8 cellular contexts compared by ENCODE assay signal in genomic region chr12:6215932-6216494, GRCh38. TPM values are rescaled to one million over a fixed set of nuclear protein-coding genes. Genes with fewer than 3 reads are reported as not detected.
DNase-seq lines count a peak whose midpoint lies in the region; ATAC-seq and TF ChIP-seq lines count a peak whose summit lies in the region.

No MANE protein-coding gene starts in this region.

- no peaks in the 10 kb centered on the region for H3K9me3 ChIP-seq in mesodermal cell (ENCODE audit: control insufficient read depth, low read length)
- H3K9me3 ChIP-seq in uterus = no peaks in the 10 kb centered on the region

- TF ChIP-seq CTCF in AG09319 (IDR thresholded peaks at IDR 0.05; ENCODE audit: low read depth, low read length) = no peak
- no peak for TF ChIP-seq CTCF in coronary artery (IDR thresholded peaks at IDR 0.05)
- no peak for TF ChIP-seq CTCF in uterus (IDR thresholded peaks at IDR 0.05)

- H3K36me3 ChIP-seq in mesodermal cell (ENCODE audit: control insufficient read depth, insufficient read depth, low read length) (peaks cover 8% of the 10 kb centered on the region), uterus (no peaks in the 10 kb centered on the region)

- peak; percentile 90 for DNase-seq in AG09319 (ENCODE audit: extremely low read depth, low read depth)
- peak; percentile 84 for DNase-seq in NCI-H2029 (lab: John Stamatoyannopoulos, UW)
- peak; percentile 97 for DNase-seq in coronary artery (ENCODE audit: low spot score)
- peak; percentile 72 to 81 for DNase-seq in uterus
- no peak for DNase-seq in COR-L47 (lab: John Stamatoyannopoulos, UW)
- no peak for DNase-seq in NCI-H1092 (lab: John Stamatoyannopoulos, UW)

- H3K4me3 ChIP-seq in coronary artery = peak overlapping the region; percentile 56
- no peak overlapping the region for H3K4me3 ChIP-seq in mesodermal cell (ENCODE audit: extremely low read depth, insufficient read depth, low read length, poor library complexity, severe bottlenecking)
- no peak overlapping the region for H3K4me3 ChIP-seq in uterus

- peaks cover 33% of the 10 kb centered on the region for H3K4me1 ChIP-seq in mesodermal cell (ENCODE audit: control insufficient read depth, insufficient read depth, low read length, poor library complexity, severe bottlenecking)
- peaks cover 24 to 32% of the 10 kb centered on the region in 2 donors for H3K4me1 ChIP-seq in uterus

- 85 to 87% methylated on average over 5 of the region's 5 CpGs for WGBS in mesodermal cell (ENCODE audit: insufficient coverage in 2 of 2), 2 experiments

- no peak for ATAC-seq in HG03460 (IDR thresholded peaks at IDR 0.05; ENCODE audit: unreplicated experiment)

- no peak for TF ChIP-seq POLR2A in uterus (IDR thresholded peaks at IDR 0.05)

- intact Hi-C loops in uterus (cut with DNase I; ENCODE audit: low total_unique reads) = no loop called here

- peak overlapping the region; percentile 85 to 95 for H3K27ac ChIP-seq in coronary artery
- peak overlapping the region; percentile 49 for H3K27ac ChIP-seq in mesodermal cell (ENCODE audit: low read depth, low read length, severe bottlenecking)
- peak overlapping the region; percentile 80 to 91 for H3K27ac ChIP-seq in uterus

- H3K27me3 ChIP-seq in uterus = no peaks in the 10 kb centered on the region

RNA-seq across cellular contexts. Expression of gene CD9, which starts 15.8 kb away (rescaled TPM):
- polyA plus RNA-seq in mesodermal cell (2013, experiment 1 of 2) = 83.6 TPM
- polyA plus RNA-seq in mesodermal cell (2013, experiment 2 of 2) = 66.9 TPM
- 100 to 1,000 TPM; 161 to 275 (median 207) TPM for total RNA-seq in uterus

Comparison
In these comparisons a context has a peak if more than half of its experiments do, and no peak if none do; other contexts are left out.
1. DNase-seq: peak in AG09319 (single experiment), NCI-H2029 (single experiment), coronary artery (single experiment) and uterus (2 of 2); none in COR-L47 (single experiment) and NCI-H1092 (single experiment).
2. Peak in every context shown above with its lines, with median percentiles within 50 percentile points of each other: H3K27ac ChIP-seq.